8 cellular contexts compared by ENCODE assay signal in genomic region chr16:81035975-81036750, GRCh38. TPM values are rescaled to one million over a fixed set of nuclear protein-coding genes. Genes with fewer than 3 reads are reported as not detected.
A peak's percentile ranks its signal among the peaks of the same experiment; 100 is the strongest.
DNase-seq lines count a peak whose midpoint lies in the region; ATAC-seq and TF ChIP-seq lines count a peak whose summit lies in the region.

No MANE protein-coding gene starts in this region.

- peaks cover 11% of the 10 kb centered on the region for H3K36me3 Mint-ChIP-seq in endothelial cell (ENCODE audit: low read depth, unreplicated experiment)

- in situ Hi-C loops in IMR-90 (cut with MboI; ENCODE audit: low sequenced_read_pairs) = loop anchor here (25.0 kb wide), 1 partner anchor 701 kb away; no protein-coding TSS in a partner anchor

- H3K4me3 ChIP-seq in IMR-90 (ENCODE audit: insufficient read depth, low read depth, low read length) (peak overlapping the region; percentile 89), mucosa of stomach (ENCODE audit: low read length) (peak overlapping the region; percentile 67)

- H2BK20ac ChIP-seq in IMR-90 (ENCODE audit: low read depth, low read length) = no peak overlapping the region

- H2BK5ac ChIP-seq in IMR-90 (ENCODE audit: low read depth, low read length, poor library complexity, severe bottlenecking) = no peak overlapping the region

- H3K18ac ChIP-seq in IMR-90 (ENCODE audit: low read depth, low read length) = no peak overlapping the region

- peaks cover 15% of the 10 kb centered on the region for H3K4me1 Mint-ChIP-seq in endothelial cell (ENCODE audit: unreplicated experiment)

- H3K9me3 ChIP-seq in IMR-90 (ENCODE audit: control insufficient read depth, insufficient read depth, low read length) (no peaks in the 10 kb centered on the region), mucosa of stomach (ENCODE audit: control insufficient read depth, low read length) (no peaks in the 10 kb centered on the region)

- H3K9me3 Mint-ChIP-seq in endothelial cell (ENCODE audit: unreplicated experiment) = no peaks in the 10 kb centered on the region

- H4K5ac ChIP-seq in IMR-90 (ENCODE audit: low read depth, low read length) = no peak overlapping the region

- H3K79me1 ChIP-seq in IMR-90 (ENCODE audit: low read depth in 1 of 2, low read length in 2 of 2) = peaks cover 31 to 38% of the 10 kb centered on the region in 2 experiments

- peak overlapping the region; percentile 1; the same call in 1 of the 2 replicates for H3K14ac ChIP-seq in IMR-90 (replicated peaks; ENCODE audit: low read depth, low read length)

- no peak overlapping the region for H4K91ac ChIP-seq in IMR-90 (ENCODE audit: insufficient read depth, low read depth, low read length)

- DNase-seq in Daoy (ENCODE audit: low read depth) (peak; percentile 35), IMR-90 (peak; percentile 11), endothelial cell (ENCODE audit: low spot score) (peak; percentile 50), GF-D8 (lab: John Stamatoyannopoulos, UW) (no peak)
- DNase-seq in activated CD4-positive, alpha-beta T cell treated with anti-CD3 and anti-CD28 coated beads, Interleukin-2, amount 50 U/mL, for 4 hours = peak; percentile 23 to 29
- DNase-seq in stimulated activated naive CD4-positive, alpha-beta T cell treated with Interleukin-2 at 50 U/mL for 16 hours (lab: John Stamatoyannopoulos, UW) = peak; percentile 48

- dilution Hi-C loops in IMR-90 (cut with HindIII; ENCODE audit: low sequenced_read_pairs, unreplicated experiment) = no loop called here

- H3K27ac ChIP-seq in IMR-90 (ENCODE audit: insufficient read depth, low read length) = peak overlapping the region; percentile 67

- H3K27ac Mint-ChIP-seq in endothelial cell (ENCODE audit: unreplicated experiment) = peak overlapping the region; percentile 62

- H2AFZ ChIP-seq in IMR-90 (replicated peaks; ENCODE audit: low read length, poor library complexity) = peak overlapping the region; percentile 93

- H3K4me2 ChIP-seq in IMR-90 (ENCODE audit: low read depth, low read length) = peak overlapping the region; percentile 94

- TF ChIP-seq RAD21 in IMR-90 (IDR thresholded peaks at IDR 0.05; ENCODE audit: low read length) = no peak

- H3K27me3 Mint-ChIP-seq in endothelial cell (ENCODE audit: unreplicated experiment) = peaks cover 7% of the 10 kb centered on the region

- peak overlapping the region; percentile 13 for H3K23ac ChIP-seq in IMR-90 (ENCODE audit: low read depth, low read length)

- CTCF ChIA-PET in IMR-90 (lab: Yijun Ruan, JAX) = interaction anchor here (0.6 to 1.9 kb wide), 18 partner anchors 10 to 1920 kb away, joined by 3 to 9 read pairs (median 4); no protein-coding TSS in a partner anchor

- no peak overlapping the region for H3K4ac ChIP-seq in IMR-90 (ENCODE audit: low read depth, low read length)

- peaks cover 9% of the 10 kb centered on the region; the same call in 1 of the 2 replicates for H4K20me1 ChIP-seq in IMR-90 (ENCODE audit: insufficient read depth, low read length)

- peak overlapping the region; percentile 49 for H2AK9ac ChIP-seq in IMR-90 (replicated peaks; ENCODE audit: low read depth, low read length, poor library complexity)

- H3K9ac ChIP-seq in IMR-90 (ENCODE audit: low read depth, low read length) = peak overlapping the region; percentile 79
- peak overlapping the region; percentile 64 for H3K9ac ChIP-seq in mucosa of stomach (ENCODE audit: low read length)

- no peak for TF ChIP-seq POLR2A in IMR-90 (IDR thresholded peaks at IDR 0.05; ENCODE audit: low read depth, low read length)

- POLR2A ChIA-PET in IMR-90 (lab: Charles Lee; ENCODE audit: unreplicated experiment) = no interaction called here

- H3K9me1 ChIP-seq in IMR-90 (ENCODE audit: insufficient read depth, low read length) = peaks cover 16% of the 10 kb centered on the region; the same call in 1 of the 2 replicates

- H3K4me1 ChIP-seq in IMR-90 (ENCODE audit: control insufficient read depth, insufficient read depth, low read length) (peaks cover 2% of the 10 kb centered on the region; the same call in 1 of the 2 replicates), mucosa of stomach (ENCODE audit: control insufficient read depth, insufficient read depth, low read length) (peaks cover 6% of the 10 kb centered on the region)

- WGBS in IMR-90 (ENCODE audit: extremely low coverage in 2 of 2, insufficient read length in 1 of 2), 2 experiments = 0% methylated on average over 17 of the region's 80 CpGs; no CpG with 5 or more reads in 1 of the 2 experiments

- H3K36me3 ChIP-seq in IMR-90 (ENCODE audit: control insufficient read depth, insufficient read depth, low read length) = peaks cover 3% of the 10 kb centered on the region; the same call in 1 of the 2 replicates
- H3K36me3 ChIP-seq in mucosa of stomach (ENCODE audit: control insufficient read depth, insufficient read depth, low read length) = no peaks in the 10 kb centered on the region

- no TSS peak for BruUV-seq in IMR-90 (replicated peaks; lab: Mats Ljungman, UMichigan)

- H3K27me3 ChIP-seq in IMR-90 (ENCODE audit: control insufficient read depth, insufficient read depth, low read length) (no peaks in the 10 kb centered on the region), mucosa of stomach (ENCODE audit: control insufficient read depth, insufficient read depth, low read length) (no peaks in the 10 kb centered on the region)

- peak overlapping the region; percentile 3; the same call in 1 of the 2 replicates for H2AK5ac ChIP-seq in IMR-90 (ENCODE audit: low read depth, low read length)

- intact Hi-C loops in IMR-90 (cut with micrococcal nuclease) = loop anchor here (1.0 to 5.0 kb wide), 5 partner anchors 41 to 702 kb away; partner anchors contain the start of genes C16orf46, GAN and GCSH

- peak overlapping the region in 1 of 2 experiments; percentile 22; a peak in 2 of 4 replicates for H4K8ac ChIP-seq in IMR-90 (ENCODE audit: low read depth in 2 of 2, low read length in 2 of 2)

- ATAC-seq in GM21528 (IDR thresholded peaks at IDR 0.05; ENCODE audit: low FRiP score, unreplicated experiment) = peak; percentile 63
- peak; percentile 80 for ATAC-seq in IMR-90 (ENCODE audit: low read depth)

- TF ChIP-seq CTCF in IMR-90 (conservative IDR thresholded peaks at IDR 0.05; ENCODE audit: low read depth, low read length) (no peak), endothelial cell (IDR thresholded peaks at IDR 0.05; ENCODE audit: unreplicated experiment) (no peak)

- no peak overlapping the region for H2BK15ac ChIP-seq in IMR-90 (ENCODE audit: low read depth, low read length)

- 0 out of 2 replicates have a peak overlapping the region, but pooled peaks have one; percentile 3 for H3K56ac ChIP-seq in IMR-90 (ENCODE audit: extremely low read depth, insufficient read depth, low read length)

- H2BK120ac ChIP-seq in IMR-90 (ENCODE audit: low read depth, low read length) = no peak overlapping the region

- H3K4me3 Mint-ChIP-seq in endothelial cell (ENCODE audit: unreplicated experiment) = peak overlapping the region; percentile 92

TF ChIP-seq in IMR-90, 13 proteins besides CTCF, POLR2A, EP300 and RAD21:
- TF ChIP-seq CEBPB (IDR thresholded peaks at IDR 0.05; ENCODE audit: low read depth, low read length) (peak; percentile 48; the same call in 1 of the 2 replicates), NFE2L2 (IDR thresholded peaks at IDR 0.05; ENCODE audit: low read depth, low read length) (no peak)
TF ChIP-seq in IMR-90: peak in this region for 1.

RNA-seq across cellular contexts. Expression of gene ATMIN, which starts 0.5 kb away (rescaled TPM):
- 23.9 and 25.6 TPM in 2 replicates for total RNA-seq in Daoy (2014; rRNA removed; shearing (Covaris generic))
- 38.9 and 45.9 TPM in 2 replicates for total RNA-seq in IMR-90 (2012; rRNA removed)
- polyA plus RNA-seq in IMR-90 (2012; rRNA removed) = 13.5 and 15.8 TPM in 2 replicates
- polyA plus RNA-seq in IMR-90 (2012; cell fraction: cytosol; rRNA removed) = 5.0 and 5.6 TPM in 2 replicates
- 1.9 and 13.6 TPM in 2 replicates for polyA plus RNA-seq in IMR-90 (2012; cell fraction: nucleus; rRNA removed; ENCODE audit: low replicate concordance)
- total RNA-seq in endothelial cell (ENCODE audit: unreplicated experiment) = 33.2 TPM

RNA-seq across cellular contexts. Expression of gene CENPN, which starts 29.1 kb away (rescaled TPM):
- 103 and 130 TPM in 2 replicates for total RNA-seq in Daoy (2014; rRNA removed; shearing (Covaris generic))
- total RNA-seq in IMR-90 (2012; rRNA removed) (22.8 and 34.4 TPM in 2 replicates), endothelial cell (ENCODE audit: unreplicated experiment) (17.0 TPM)
- 20.5 and 37.4 TPM in 2 replicates for polyA plus RNA-seq in IMR-90 (2012; rRNA removed)
- 3.3 and 7.3 TPM in 2 replicates for polyA plus RNA-seq in IMR-90 (2012; cell fraction: cytosol; rRNA removed)
- 4.6 and 6.2 TPM in 2 replicates for polyA plus RNA-seq in IMR-90 (2012; cell fraction: nucleus; rRNA removed; ENCODE audit: low replicate concordance)

RNA-seq across cellular contexts. Expression of gene CMC2, which starts 29.5 kb away (rescaled TPM):
- 144 and 148 TPM in 2 replicates for total RNA-seq in Daoy (2014; rRNA removed; shearing (Covaris generic))
- total RNA-seq in IMR-90 (2012; rRNA removed) = 57.0 and 81.4 TPM in 2 replicates
- polyA plus RNA-seq in IMR-90 (2012; rRNA removed) = 104 and 108 TPM in 2 replicates
- 75.5 and 109 TPM in 2 replicates for polyA plus RNA-seq in IMR-90 (2012; cell fraction: cytosol; rRNA removed)
- polyA plus RNA-seq in IMR-90 (2012; cell fraction: nucleus; rRNA removed; ENCODE audit: low replicate concordance) = 19.9 and 36.3 TPM in 2 replicates
- 51.1 TPM for total RNA-seq in endothelial cell (ENCODE audit: unreplicated experiment)

RNA-seq across cellular contexts. Expression of gene C16orf46, which starts 40.9 kb away (rescaled TPM):
- total RNA-seq in Daoy (2014; rRNA removed; shearing (Covaris generic)) = 0.09 and 0.29 TPM in 2 replicates
- total RNA-seq in IMR-90 (2012; rRNA removed) (under 0.01 and 0.72 TPM in 2 replicates), endothelial cell (ENCODE audit: unreplicated experiment) (0.18 TPM)
- polyA plus RNA-seq in IMR-90 (2012; rRNA removed) = 0.27 and 0.55 TPM in 2 replicates
- 0.23 TPM in 1 of 2 replicates, not detected in the other for polyA plus RNA-seq in IMR-90 (2012; cell fraction: cytosol; rRNA removed)
- polyA plus RNA-seq in IMR-90 (2012; cell fraction: nucleus; rRNA removed; ENCODE audit: low replicate concordance) = 0.25 TPM in 1 of 2 replicates, not detected in the other
